ENCODE assay signal across 23 cellular contexts in genomic region chr12:114700392-114701103, GRCh38. TPM values are rescaled to one million over a fixed set of nuclear protein-coding genes. Genes with fewer than 3 reads are reported as not detected.
DNase-seq lines count a peak whose midpoint lies in the region; ATAC-seq and TF ChIP-seq lines count a peak whose summit lies in the region.
"Had no signal": no experiment of that assay in that cellular context is flagged by ENCODE, and none has a peak within 500 bp of the region (broad histone marks: within the 10 kb centered on the region; RNA-seq: fewer than 3 reads in every experiment).

No MANE protein-coding gene starts in this region.

- 2% methylated on average over 33 of the region's 33 CpGs for WGBS in HUES64
- 11% methylated on average over 33 of the region's 33 CpGs for WGBS in mesenchymal stem cell
- WGBS in smooth muscle cell (ENCODE audit: low lambda C conversion rate), result 20% methylated on average over 33 of the region's 33 CpGs

- peak; percentile 42 for DNase-seq in choroid plexus epithelial cell (ENCODE audit: low read depth)
- DNase-seq in mesenchymal stem cell, result no peak
- DNase-seq in smooth muscle cell (lab: John Stamatoyannopoulos, UW; ENCODE audit: unreplicated experiment), result no peak
- DNase-seq in activated CD4-positive, CD25-positive, alpha-beta regulatory T cell treated with anti-CD3 and anti-CD28 coated beads, Interleukin-2, amount 50 U/mL, for 72 hours, result no peak
- DNase-seq in SW480 (ENCODE audit: low spot score), result no peak
- no peak for DNase-seq in left lobe of liver (ENCODE audit: low spot score)
- DNase-seq: activated CD8-positive, alpha-beta T cell treated with anti-CD3 and anti-CD28 coated beads for 36 hours; activated T-cell treated with anti-CD3 and anti-CD28 coated beads, Interleukin-2, amount 50 U/mL, for 1 hour; aorta; CD4-positive, alpha-beta memory T cell; left colon; midbrain; NCI-H146; psoas muscle; SK-N-SH; small intestine; stimulated activated CD4-positive, alpha-beta T cell treated with anti-CD3 and anti-CD28 coated beads, Interleukin-4, amount 100 ng/mL, for 1 hour; stimulated activated naive CD4-positive, alpha-beta T cell treated with Interleukin-2 at 50 U/mL for 16 hours had no signal

- H4K8ac ChIP-seq in mesenchymal stem cell (ENCODE audit: low read length), result no peak overlapping the region

- H3K36me3 ChIP-seq in HUES64 (ENCODE audit: insufficient read depth, low read length) (no peaks in the 10 kb centered on the region), mesenchymal stem cell (ENCODE audit: control insufficient read depth in 1 of 2, insufficient read depth in 2 of 2, low read depth in 1 of 2, low read length in 2 of 2) (no peaks in the 10 kb centered on the region), smooth muscle cell (ENCODE audit: low read depth) (no peaks in the 10 kb centered on the region)
- H3K36me3 ChIP-seq: MG63, thoracic aorta had no signal

- no peak overlapping the region for H2BK5ac ChIP-seq in mesenchymal stem cell (ENCODE audit: low read depth, low read length, poor library complexity, severe bottlenecking)

- H2BK15ac ChIP-seq in mesenchymal stem cell (ENCODE audit: low read depth, poor library complexity, severe bottlenecking), result peak overlapping the region; percentile 34

- no peak overlapping the region for H3K4ac ChIP-seq in mesenchymal stem cell (ENCODE audit: low read depth in 1 of 2, low read length in 2 of 2)

- peak overlapping the region in 1 of 2 experiments; percentile 34 for H3K23ac ChIP-seq in mesenchymal stem cell (ENCODE audit: low read length in 2 of 2)

- H3K9me3 ChIP-seq in HUES64 (ENCODE audit: insufficient read depth, low read depth, low read length) (no peaks in the 10 kb centered on the region), mesenchymal stem cell (ENCODE audit: control insufficient read depth, low read length) (no peaks in the 10 kb centered on the region), smooth muscle cell (replicated peaks; ENCODE audit: low read depth) (no peaks in the 10 kb centered on the region)
- H3K9me3 ChIP-seq: MG63, psoas muscle, SK-N-SH, thoracic aorta had no signal

- H3K79me2 ChIP-seq in smooth muscle cell (ENCODE audit: low read depth), result peaks cover 15% of the 10 kb centered on the region

- peaks cover 98% of the 10 kb centered on the region for H3K27me3 ChIP-seq in HUES64 (ENCODE audit: insufficient read depth, low read length)
- peaks cover 71 to 87% of the 10 kb centered on the region in 2 experiments for H3K27me3 ChIP-seq in mesenchymal stem cell (ENCODE audit: control insufficient read depth in 1 of 2, insufficient read depth in 1 of 2, low read length in 2 of 2)
- peaks cover 16% of the 10 kb centered on the region for H3K27me3 ChIP-seq in smooth muscle cell (ENCODE audit: low read depth)
- H3K27me3 ChIP-seq: MG63 had no signal

- H4K91ac ChIP-seq in mesenchymal stem cell (ENCODE audit: low read length), result no peak overlapping the region

- H3K4me1 ChIP-seq in HUES64 (ENCODE audit: insufficient read depth, low read length), result peaks cover 42% of the 10 kb centered on the region
- no peaks in the 10 kb centered on the region for H3K4me1 ChIP-seq in mesenchymal stem cell (ENCODE audit: control insufficient read depth, insufficient read depth, low read depth, low read length)
- H3K4me1 ChIP-seq in smooth muscle cell (ENCODE audit: low read depth), result peaks cover 15% of the 10 kb centered on the region
- H3K4me1 ChIP-seq: psoas muscle had no signal

- no peak overlapping the region for H2AK5ac ChIP-seq in mesenchymal stem cell (ENCODE audit: low read length, severe bottlenecking)

- H3K9ac ChIP-seq in HUES64 (ENCODE audit: low read depth, low read length), result no peak overlapping the region
- H3K9ac ChIP-seq in mesenchymal stem cell (ENCODE audit: low read length), result no peak overlapping the region
- no peak overlapping the region for H3K9ac ChIP-seq in smooth muscle cell (ENCODE audit: low read depth)
- H3K9ac ChIP-seq: SK-N-SH had no signal

- peaks cover 5% of the 10 kb centered on the region for H3F3A ChIP-seq in smooth muscle cell (ENCODE audit: low read depth)

- no peak overlapping the region for H2BK120ac ChIP-seq in mesenchymal stem cell (ENCODE audit: low read depth, low read length)

- peak overlapping the region; percentile 2; the same call in 1 of the 2 replicates for H3K4me3 ChIP-seq in HUES64 (ENCODE audit: low read length)
- no peak overlapping the region for H3K4me3 ChIP-seq in choroid plexus epithelial cell (ENCODE audit: low read depth, low read length)
- no peak overlapping the region for H3K4me3 ChIP-seq in mesenchymal stem cell (ENCODE audit: insufficient read depth in 1 of 2, low read depth in 1 of 2, low read length in 2 of 2)
- H3K4me3 ChIP-seq in smooth muscle cell, result peak overlapping the region; percentile 6
- H3K4me3 ChIP-seq: MG63, psoas muscle, thoracic aorta had no signal

- H3K4me2 ChIP-seq in mesenchymal stem cell (ENCODE audit: low read length, poor library complexity, severe bottlenecking) (no peak overlapping the region), smooth muscle cell (peak overlapping the region; percentile 58)
- H3K4me2 ChIP-seq: SK-N-SH had no signal

- H3K27ac ChIP-seq in HUES64 (ENCODE audit: low read depth, low read length), result no peak overlapping the region
- no peak overlapping the region for H3K27ac ChIP-seq in mesenchymal stem cell (ENCODE audit: low read length, poor library complexity, severe bottlenecking)
- H3K27ac ChIP-seq in smooth muscle cell (ENCODE audit: low read depth), result no peak overlapping the region
- H3K27ac ChIP-seq: psoas muscle, thoracic aorta had no signal

- no peaks in the 10 kb centered on the region for H4K20me1 ChIP-seq in smooth muscle cell (ENCODE audit: low read depth)

- no peaks in the 10 kb centered on the region for H3K79me1 ChIP-seq in mesenchymal stem cell (replicated peaks; ENCODE audit: low read length, poor library complexity, severe bottlenecking)

- ATAC-seq in left lobe of liver, result no peak
- ATAC-seq: activated CD8-positive, alpha-beta T cell treated with anti-CD3 and anti-CD28 coated beads for 36 hours; HCT116; left colon; natural killer cell treated with Interleukin-12 subunit alpha and Interleukin-12 subunit beta and Interleukin-15 and Interleukin-18, amount 100 ng/mL, for 72 hours; psoas muscle had no signal

- no peak for TF ChIP-seq CTCF in choroid plexus epithelial cell (conservative IDR thresholded peaks at IDR 0.05; ENCODE audit: low read depth, low read length)
- TF ChIP-seq CTCF in smooth muscle cell (IDR thresholded peaks at IDR 0.05; ENCODE audit: borderline replicate concordance, insufficient read depth, poor library complexity, severe bottlenecking), result no peak

- H2BK12ac ChIP-seq in mesenchymal stem cell (ENCODE audit: low read length in 2 of 2), result peak overlapping the region in 1 of 2 experiments; percentile 47

- H2AFZ ChIP-seq in mesenchymal stem cell (ENCODE audit: low read depth, low read length) (no peak overlapping the region), smooth muscle cell (ENCODE audit: low read depth) (peak overlapping the region; percentile 55)

- peak overlapping the region in 1 of 2 experiments; percentile 48 for H3K18ac ChIP-seq in mesenchymal stem cell (ENCODE audit: low read depth in 1 of 2, low read length in 2 of 2)

- H3K14ac ChIP-seq in mesenchymal stem cell (ENCODE audit: low read length in 2 of 2), result peak overlapping the region in 1 of 2 experiments; percentile 67

RNA-seq across cellular contexts. Expression of gene TBX3, which starts 16.6 kb away (rescaled TPM):
- polyA plus RNA-seq in HUES64 (2013, experiment 1 of 2), result 1.8 TPM
- 1.9 TPM for polyA plus RNA-seq in HUES64 (2013, experiment 2 of 2)
- 59.8 TPM for polyA plus RNA-seq in mesenchymal stem cell (2013, experiment 1 of 2)
- polyA plus RNA-seq in mesenchymal stem cell (2013, experiment 2 of 2), result 57.6 TPM
- total RNA-seq in smooth muscle cell (100 and 104 TPM in 2 replicates), left lobe of liver (37.2 TPM)
- polyA plus RNA-seq in smooth muscle cell, result 100 and 110 TPM in 2 replicates
- total RNA-seq: activated CD8-positive, alpha-beta T cell treated with anti-CD3 and anti-CD28 coated beads for 36 hours; CD4-positive, alpha-beta memory T cell; natural killer cell treated with Interleukin-12 subunit alpha and Interleukin-12 subunit beta and Interleukin-15 and Interleukin-18, amount 100 ng/mL, for 72 hours had no signal
- polyA plus RNA-seq: CD4-positive, alpha-beta memory T cell had no signal

Comparison
In these comparisons a context has a peak if more than half of its experiments do, and no peak if none do; other contexts are left out.
1. H3K4me3 ChIP-seq: peak in HUES64 (single experiment) and smooth muscle cell (single experiment); none in choroid plexus epithelial cell (single experiment) and mesenchymal stem cell (0 of 2).